In genomic region chr1:236458991-236459390, GRCh38 we compare ENCODE assay signal across 23 cellular contexts.
A peak's percentile ranks its signal among the peaks of the same experiment; 100 is the strongest.
DNase-seq lines count a peak whose midpoint lies in the region; TF ChIP-seq lines count a peak whose summit lies in the region.
"Had no signal": no experiment of that assay in that cellular context is flagged by ENCODE, and none has a peak within 500 bp of the region (broad histone marks: within the 10 kb centered on the region; RNA-seq: fewer than 3 reads in every experiment).

No MANE protein-coding gene starts in this region.

- H3K27ac ChIP-seq in SJCRH30 = peak overlapping the region; percentile 59
- no peak overlapping the region for H3K27ac ChIP-seq in left ventricle myocardium inferior (replicated peaks)
- H3K27ac ChIP-seq in tibial artery = no peak overlapping the region
- H3K27ac ChIP-seq: BLaER1 had no signal

- H3K4me1 ChIP-seq in SJCRH30 = no peaks in the 10 kb centered on the region
- no peaks in the 10 kb centered on the region for H3K4me1 ChIP-seq in left ventricle myocardium inferior
- H3K4me1 ChIP-seq in tibial artery = no peaks in the 10 kb centered on the region
- H3K4me1 ChIP-seq: BE2C, BLaER1 had no signal

- H3K9me3 ChIP-seq in SJCRH30 (replicated peaks) (no peaks in the 10 kb centered on the region), left ventricle myocardium inferior (replicated peaks) (no peaks in the 10 kb centered on the region), tibial artery (no peaks in the 10 kb centered on the region)
- H3K9me3 ChIP-seq: BE2C, BLaER1 had no signal

- peak; percentile 74 to 77 for DNase-seq in NCI-H526 (lab: John Stamatoyannopoulos, UW)
- DNase-seq in SJCRH30 = peak; percentile 56 to 83
- DNase-seq in myocyte (ENCODE audit: low read depth) = peak; percentile 20
- DNase-seq in left ventricle myocardium inferior = no peak
- no peak for DNase-seq in tibial artery
- no peak for DNase-seq in NCI-H2029 treated with DMSO at 0.1 percent for 48 hours (lab: John Stamatoyannopoulos, UW)
- DNase-seq: 8988T; ACHN; BE2C; C1 segment of cervical spinal cord; CD4-positive, alpha-beta memory T cell; CD4-positive, CD25-positive, alpha-beta regulatory T cell; CD8-positive, alpha-beta memory T cell; COR-L47; DMS 273 treated with DMSO at 0.1 percent for 48 hours; DMS153; DMS53; DMS79; DND-41; EL; GDM1 had no signal

- H3K4me3 ChIP-seq in SJCRH30 = peak overlapping the region; percentile 48
- H3K4me3 ChIP-seq in left ventricle myocardium inferior = no peak overlapping the region
- no peak overlapping the region for H3K4me3 ChIP-seq in tibial artery
- H3K4me3 ChIP-seq: BLaER1, GM12878 had no signal

- H3K36me3 ChIP-seq in SJCRH30 (no peaks in the 10 kb centered on the region), left ventricle myocardium inferior (no peaks in the 10 kb centered on the region), tibial artery (no peaks in the 10 kb centered on the region)
- H3K36me3 ChIP-seq: BE2C, BLaER1 had no signal

- intact Hi-C loops in left ventricle myocardium inferior (cut with micrococcal nuclease) = no loop called here
- intact Hi-C loops in tibial artery (cut with DNase I; ENCODE audit: low total_unique reads) = no loop called here

- TF ChIP-seq CTCF in left ventricle myocardium inferior (IDR thresholded peaks at IDR 0.05; ENCODE audit: borderline replicate concordance) = no peak
- no peak for TF ChIP-seq CTCF in tibial artery (IDR thresholded peaks at IDR 0.05)

- H3K27me3 ChIP-seq in SJCRH30 (no peaks in the 10 kb centered on the region), left ventricle myocardium inferior (ENCODE audit: low read depth) (no peaks in the 10 kb centered on the region), tibial artery (no peaks in the 10 kb centered on the region)
- H3K27me3 ChIP-seq: BLaER1 had no signal

Comparison
In these comparisons a context has a peak if more than half of its experiments do, and no peak if none do; other contexts are left out.
1. DNase-seq: peak in NCI-H526 (2 of 2), SJCRH30 (2 of 2) and myocyte (single experiment); none in left ventricle myocardium inferior (single experiment), tibial artery (0 of 2) and NCI-H2029 treated with DMSO at 0.1 percent for 48 hours (single experiment).